ENCODE assay signal across 8 cellular contexts in the genomic region with DNA sequence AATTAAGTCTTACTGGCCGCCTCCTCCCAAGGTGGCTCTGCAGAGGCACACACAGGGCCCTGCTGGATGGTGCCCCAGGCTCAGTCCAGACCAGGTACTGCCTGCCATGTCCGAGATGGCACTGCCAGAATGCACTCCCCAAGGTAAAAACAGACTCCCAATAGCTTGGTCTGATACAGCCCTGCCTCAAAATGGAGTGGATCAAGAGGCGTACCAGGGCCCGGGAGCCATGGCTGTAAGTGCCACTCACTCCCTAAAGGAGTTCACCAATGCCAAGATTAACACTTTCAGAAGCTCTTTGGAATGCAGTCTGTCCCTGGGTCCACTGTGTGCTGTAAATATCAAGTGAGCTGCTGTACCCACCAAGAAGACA. TPM values are rescaled to one million over a fixed set of nuclear protein-coding genes. Genes with fewer than 3 reads are reported as not detected.
DNase-seq lines count a peak whose midpoint lies in the region; ATAC-seq and TF ChIP-seq lines count a peak whose summit lies in the region.

No MANE protein-coding gene starts in this region.

- H3K36me3 ChIP-seq in stomach: no peaks in the 10 kb centered on the region

- H3K27me3 Mint-ChIP-seq in activated naive CD8-positive, alpha-beta T cell treated with anti-CD3 and anti-CD28 coated beads, Interleukin-2, amount 50 U/mL, for 24 hours: no peaks in the 10 kb centered on the region

- no peak overlapping the region for H3K27ac Mint-ChIP-seq in activated naive CD8-positive, alpha-beta T cell treated with anti-CD3 and anti-CD28 coated beads, Interleukin-2, amount 50 U/mL, for 24 hours

- H3K27me3 ChIP-seq in stomach: no peaks in the 10 kb centered on the region

- no peaks in the 10 kb centered on the region for H3K9me3 Mint-ChIP-seq in activated naive CD8-positive, alpha-beta T cell treated with anti-CD3 and anti-CD28 coated beads, Interleukin-2, amount 50 U/mL, for 24 hours

- peaks cover 2% of the 10 kb centered on the region for H3K9me3 ChIP-seq in iPS-18c (ENCODE audit: control insufficient read depth, insufficient read depth, low read length)
- H3K9me3 ChIP-seq in stomach: no peaks in the 10 kb centered on the region

- no peak for TF ChIP-seq CTCF in stomach (IDR thresholded peaks at IDR 0.05)

- H3K36me3 Mint-ChIP-seq in activated naive CD8-positive, alpha-beta T cell treated with anti-CD3 and anti-CD28 coated beads, Interleukin-2, amount 50 U/mL, for 24 hours (ENCODE audit: low read depth): no peaks in the 10 kb centered on the region

- no peak for TF ChIP-seq EP300 in stomach (IDR thresholded peaks at IDR 0.05)

- peaks cover 30% of the 10 kb centered on the region for H3K4me1 Mint-ChIP-seq in activated naive CD8-positive, alpha-beta T cell treated with anti-CD3 and anti-CD28 coated beads, Interleukin-2, amount 50 U/mL, for 24 hours

- intact Hi-C loops in stomach (cut with DNase I; ENCODE audit: low total_unique reads): loop anchor here (5.0 kb wide), 1 partner anchor 33 kb away; no protein-coding TSS in a partner anchor

- peak overlapping the region; percentile 32 for H3K4me3 Mint-ChIP-seq in activated naive CD8-positive, alpha-beta T cell treated with anti-CD3 and anti-CD28 coated beads, Interleukin-2, amount 50 U/mL, for 24 hours

- peak overlapping the region; percentile 81 to 94 (median 92) for H3K27ac ChIP-seq in stomach

- 67 to 72% (median 68%) methylated on average over 3 to 4 of the region's 4 CpGs for WGBS in stomach, 5 donors

- peak overlapping the region; percentile 66 for H3K4me3 ChIP-seq in iPS-18c (ENCODE audit: insufficient read depth, low read depth, low read length)
- H3K4me3 ChIP-seq in stomach: peak overlapping the region; percentile 60 to 66 (median 63)

- ATAC-seq in HG03460 (IDR thresholded peaks at IDR 0.05; ENCODE audit: unreplicated experiment) (peak; percentile 9), GM21528 (IDR thresholded peaks at IDR 0.05; ENCODE audit: low FRiP score, unreplicated experiment) (no peak), HG02840 (IDR thresholded peaks at IDR 0.05; ENCODE audit: low FRiP score, unreplicated experiment) (no peak), HG02623 (IDR thresholded peaks at IDR 0.05; ENCODE audit: unreplicated experiment) (no peak)
- no peak for ATAC-seq in activated naive CD8-positive, alpha-beta T cell treated with anti-CD3 and anti-CD28 coated beads, Interleukin-2, amount 50 U/mL, for 24 hours

- H3K4me1 ChIP-seq in stomach: peaks cover 44 to 53% (median 50%) of the 10 kb centered on the region in 4 donors

- TF ChIP-seq POLR2A in stomach (IDR thresholded peaks at IDR 0.05): no peak

- DNase-seq in activated naive CD8-positive, alpha-beta T cell treated with anti-CD3 and anti-CD28 coated beads, Interleukin-2, amount 50 U/mL, for 24 hours: no peak
- DNase-seq in stomach (no peak), HPDE6-E6E7 (ENCODE audit: extremely low spot score) (no peak)

RNA-seq across cellular contexts. Expression of a gene that starts 0.6 kb away (rescaled TPM):
- 100 to 1,000 TPM in 3 of 5 donors, 10 to 100 TPM in 2; 42.8 to 305 (median 121) TPM for total RNA-seq in stomach
- 10 to 100 TPM; 16.5 to 30.3 (median 28.2) TPM for polyA plus RNA-seq in stomach
